8 cellular contexts compared by ENCODE assay signal in genomic region chr14:23988229-23988609, GRCh38. TPM values are rescaled to one million over a fixed set of nuclear protein-coding genes. Genes with fewer than 3 reads are reported as not detected.
A peak's percentile ranks its signal among the peaks of the same experiment; 100 is the strongest.
DNase-seq lines count a peak whose midpoint lies in the region; ATAC-seq, FAIRE-seq and TF ChIP-seq lines count a peak whose summit lies in the region.
"Not testable (repeated sequence)": the region's sequence is repeated elsewhere in the genome, so short reads cannot be mapped to it uniquely, and the experiment has no call there.

No MANE protein-coding gene starts in this region.

- not testable (repeated sequence) for FAIRE-seq in GM12878 (lab: Jason Lieb, UNC)

- CTCF ChIA-PET in T-cell (lab: Charles Lee) (interaction anchor here in 1 of 2 donors (1.0 kb wide), 1 partner anchor 122 kb away, joined by 3 read pairs; no protein-coding TSS in a partner anchor), GM12878 (lab: Yijun Ruan, JAX) (interaction anchor here (1.2 kb wide), 1 partner anchor 121 kb away, joined by 3 read pairs; no protein-coding TSS in a partner anchor)

- not testable (repeated sequence) for H3K9me3 Mint-ChIP-seq in T-cell

- DNase-seq in GM12865 (ENCODE audit: low read depth); T-cell; GM12878 (ENCODE audit: low read depth, low spot score); right atrium auricular region (ENCODE audit: low spot score); tibial artery: not testable (repeated sequence)

- POLR2A ChIA-PET in T-cell (lab: Charles Lee); GM12878 (lab: Charles Lee): not testable (repeated sequence)

- not testable (repeated sequence) for H4K20me1 ChIP-seq in GM12878 (ENCODE audit: control insufficient read depth, insufficient read depth)

- not testable (repeated sequence) for H3K36me3 Mint-ChIP-seq in T-cell

- H3K27me3 ChIP-seq in GM12878 (replicated peaks in 1 of 2; ENCODE audit: control insufficient read depth in 2 of 2, insufficient read depth in 2 of 2, low read length in 1 of 2); right atrium auricular region; neutrophil; tibial artery: not testable (repeated sequence)

- intact Hi-C loops in GM12878 (cut with micrococcal nuclease; ENCODE audit: unreplicated experiment); tibial artery (cut with DNase I; ENCODE audit: low total_unique reads): not testable (repeated sequence)

- TF ChIP-seq CTCF in GM12865 (IDR thresholded peaks at IDR 0.05; ENCODE audit: insufficient read depth, low read depth, low read length, missing control alignments); GM12878 (IDR thresholded peaks at IDR 0.05 in 2 of 3, conservative IDR thresholded peaks at IDR 0.05 in 1 of 3; ENCODE audit: control insufficient read depth in 2 of 3, extremely low read depth in 1 of 3, insufficient read depth in 1 of 3, low read depth in 3 of 3, low read length in 3 of 3); right atrium auricular region (IDR thresholded peaks at IDR 0.05); neutrophil (IDR thresholded peaks at IDR 0.05); tibial artery (IDR thresholded peaks at IDR 0.05): not testable (repeated sequence)

- in situ Hi-C loops in GM12878 (cut with MboI): not testable (repeated sequence)

- H3K79me2 ChIP-seq in GM12878 (ENCODE audit: control insufficient read depth, insufficient read depth, low read length): not testable (repeated sequence)

- TF ChIP-seq EP300 in GM12878 (IDR thresholded peaks at IDR 0.05; ENCODE audit: borderline replicate concordance in 1 of 2, control insufficient read depth in 1 of 2, low read depth in 2 of 2, low read length in 2 of 2): not testable (repeated sequence)

- H3K4me1 Mint-ChIP-seq in T-cell: peaks cover 22 to 32% (median 23%) of the 10 kb centered on the region in 3 donors

- not testable (repeated sequence) for H3K4me1 ChIP-seq in GM12878 (ENCODE audit: control insufficient read depth, insufficient read depth, low read length); tibial artery
- H3K4me1 ChIP-seq in right atrium auricular region: peaks cover 0 to 15% of the 10 kb centered on the region in 2 donors
- peaks cover 6 to 13% of the 10 kb centered on the region in 2 experiments for H3K4me1 ChIP-seq in neutrophil (ENCODE audit: control insufficient read depth in 1 of 2, insufficient read depth in 1 of 2, low read depth in 1 of 2, low read length in 1 of 2)

- not testable (repeated sequence) for H3K27ac ChIP-seq in GM12878 (ENCODE audit: control insufficient read depth, insufficient read depth)
- H3K27ac ChIP-seq in right atrium auricular region: peak overlapping the region; percentile 57 to 69
- H3K27ac ChIP-seq in neutrophil: peak overlapping the region; percentile 4
- H3K27ac ChIP-seq in tibial artery: peak overlapping the region; percentile 17 to 41

- H3K36me3 ChIP-seq in GM12878 (ENCODE audit: control insufficient read depth in 2 of 2, insufficient read depth in 2 of 2, low read length in 1 of 2); right atrium auricular region; neutrophil; tibial artery: not testable (repeated sequence)

- ATAC-seq in GM21786 (IDR thresholded peaks at IDR 0.05; ENCODE audit: unreplicated experiment) (peak; percentile 5), HG03354 (IDR thresholded peaks at IDR 0.05; ENCODE audit: poor library complexity, severe bottlenecking, unreplicated experiment) (peak; percentile 30), T-cell (replicated peaks in 1 of 4) (peak in 1 of 4 experiments; percentile 11), GM12878 (peak; percentile 36)

- not testable (repeated sequence) for H3K4me2 ChIP-seq in GM12878 (ENCODE audit: control insufficient read depth, insufficient read depth)

- not testable (repeated sequence) for H3K9me3 ChIP-seq in GM12878 (replicated peaks; ENCODE audit: control insufficient read depth, insufficient read depth, low read length); right atrium auricular region; neutrophil; tibial artery

- SMC1A ChIA-PET in GM12878 (lab: Charles Lee; ENCODE audit: uncharacterized antibody, unreplicated experiment): not testable (repeated sequence)

- peak overlapping the region; percentile 75 for H3K4me3 ChIP-seq in GM12865 (ENCODE audit: low read depth, low read length)
- H3K4me3 ChIP-seq in GM12878: not testable (repeated sequence)
- peak overlapping the region; percentile 28 to 45 for H3K4me3 ChIP-seq in right atrium auricular region
- peak overlapping the region; percentile 24 to 60 for H3K4me3 ChIP-seq in neutrophil (ENCODE audit: low read depth in 1 of 2, low read length in 1 of 2)
- H3K4me3 ChIP-seq in tibial artery: peak overlapping the region in 1 of 2 donors; percentile 26

- not testable (repeated sequence) for H3K9ac ChIP-seq in GM12878 (ENCODE audit: control insufficient read depth, insufficient read depth, low read length)

- not testable (repeated sequence) for H3K27me3 Mint-ChIP-seq in T-cell

- RAD21 ChIA-PET in GM12878 (lab: Charles Lee; ENCODE audit: unreplicated experiment): not testable (repeated sequence)

- H3K27ac Mint-ChIP-seq in T-cell: peak overlapping the region; percentile 31 to 58

- 82% methylated on average over 6 of the region's 6 CpGs for WGBS in GM12878 (ENCODE audit: insufficient coverage, insufficient replicate concordance, low lambda C conversion rate, missing lambda C conversion rate)

- H2AFZ ChIP-seq in GM12878 (ENCODE audit: control insufficient read depth, low read depth, low read length): not testable (repeated sequence)

- BruUV-seq in GM12878 (replicated peaks; lab: Mats Ljungman, UMichigan): not testable (repeated sequence)

- peak overlapping the region; percentile 60 to 81 (median 76) for H3K4me3 Mint-ChIP-seq in T-cell

- not testable (repeated sequence) for TF ChIP-seq RAD21 in GM12878 (IDR thresholded peaks at IDR 0.05; ENCODE audit: insufficient read depth, low read depth, low read length)

- TF ChIP-seq POLR2A in GM12878 (IDR thresholded peaks at IDR 0.05; ENCODE audit: low read depth, low read length): not testable (repeated sequence)

RNA-seq across cellular contexts. Expression of gene DHRS4L2, which starts 0.5 kb away (rescaled TPM):
- 10 to 100 TPM; 14.0 to 21.9 (median 16.4) TPM for total RNA-seq in T-cell
- 10.2 and 10.4 TPM in 2 replicates for total RNA-seq in GM12878 (2013; cell fraction: nucleolus; rRNA removed)
- 31.1 and 41.7 TPM in 2 replicates for total RNA-seq in GM12878 (2014; rRNA removed)
- 22.0 and 24.0 TPM in 2 replicates for total RNA-seq in GM12878 (2014; rRNA removed; fragmentation: Illumina TruSeq; extraction: Trizol)
- total RNA-seq in GM12878 (2021): 21.5 and 24.9 TPM in 2 replicates
- 9.5 TPM for polyA plus RNA-seq in GM12878 (2011; ENCODE audit: low read depth)
- polyA plus RNA-seq in GM12878 (2011; rRNA removed): 7.0 and 10.5 TPM in 2 replicates
- polyA plus RNA-seq in GM12878 (2011; cell fraction: cytosol; rRNA removed): 13.7 TPM in 2 replicates
- polyA plus RNA-seq in GM12878 (2011; cell fraction: nucleus; rRNA removed): 13.5 and 14.0 TPM in 2 replicates
- polyA plus RNA-seq in GM12878 (2012): 12.8 and 17.4 TPM in 2 replicates
- 20.6 and 28.1 TPM in 2 replicates for polyA plus RNA-seq in GM12878 (2014; fragmentation: Illumina TruSeq; extraction: Trizol)
- 1 to 10 TPM; 2.8 to 6.8 TPM for polyA plus RNA-seq in GM12878 (2014; fragmentation: Nextera tagmentation; extraction: Ambion mirVana)
- 40.5 and 49.3 TPM in 2 replicates for polyA plus RNA-seq in GM12878 (2014; rRNA removed)
- 10 to 100 TPM; 27.5 to 33.1 TPM for polyA plus RNA-seq in GM12878 (2016; fragmentation: Nextera tagmentation; extraction: Ambion mirVana)
- 6.5 and 13.2 TPM in 2 replicates for polyA minus RNA-seq in GM12878 (2011; rRNA and poly(A)+ RNA removed)
- 2.3 and 7.8 TPM in 2 replicates for polyA minus RNA-seq in GM12878 (2011; cell fraction: cytosol; rRNA and poly(A)+ RNA removed)
- polyA minus RNA-seq in GM12878 (2011; cell fraction: nucleus; rRNA and poly(A)+ RNA removed): 4.8 and 7.9 TPM in 2 replicates
- 10 to 100 TPM; 10.6 to 17.6 TPM for total RNA-seq in right atrium auricular region

RNA-seq across cellular contexts. Expression of gene DHRS4, which starts 34.6 kb away (rescaled TPM):
- 10 to 100 TPM; 11.1 to 21.4 (median 17.5) TPM for total RNA-seq in T-cell
- total RNA-seq in GM12878 (2013; cell fraction: nucleolus; rRNA removed): 8.8 and 9.4 TPM in 2 replicates
- 35.7 and 38.1 TPM in 2 replicates for total RNA-seq in GM12878 (2014; rRNA removed)
- 18.2 and 19.7 TPM in 2 replicates for total RNA-seq in GM12878 (2014; rRNA removed; fragmentation: Illumina TruSeq; extraction: Trizol)
- 24.3 TPM in 2 replicates for total RNA-seq in GM12878 (2021)
- 16.7 TPM for polyA plus RNA-seq in GM12878 (2011; ENCODE audit: low read depth)
- polyA plus RNA-seq in GM12878 (2011; rRNA removed): 10.1 and 12.2 TPM in 2 replicates
- polyA plus RNA-seq in GM12878 (2011; cell fraction: cytosol; rRNA removed): 20.8 and 21.3 TPM in 2 replicates
- polyA plus RNA-seq in GM12878 (2011; cell fraction: nucleus; rRNA removed): 12.5 and 15.2 TPM in 2 replicates
- polyA plus RNA-seq in GM12878 (2012): 22.2 and 24.0 TPM in 2 replicates
- polyA plus RNA-seq in GM12878 (2014; fragmentation: Illumina TruSeq; extraction: Trizol): 16.6 and 20.1 TPM in 2 replicates
- polyA plus RNA-seq in GM12878 (2014; fragmentation: Nextera tagmentation; extraction: Ambion mirVana): 1 to 10 TPM; 2.4 to 8.2 TPM
- polyA plus RNA-seq in GM12878 (2014; rRNA removed): 31.6 and 36.0 TPM in 2 replicates
- polyA plus RNA-seq in GM12878 (2016; fragmentation: Nextera tagmentation; extraction: Ambion mirVana): 10 to 100 TPM; 32.9 to 33.4 TPM
- 6.7 and 7.4 TPM in 2 replicates for polyA minus RNA-seq in GM12878 (2011; rRNA and poly(A)+ RNA removed)
- polyA minus RNA-seq in GM12878 (2011; cell fraction: cytosol; rRNA and poly(A)+ RNA removed): 3.7 and 5.0 TPM in 2 replicates
- polyA minus RNA-seq in GM12878 (2011; cell fraction: nucleus; rRNA and poly(A)+ RNA removed): 4.2 and 5.1 TPM in 2 replicates
- total RNA-seq in right atrium auricular region: 10 to 100 TPM; 29.6 to 38.8 TPM
